In the genomic region with DNA sequence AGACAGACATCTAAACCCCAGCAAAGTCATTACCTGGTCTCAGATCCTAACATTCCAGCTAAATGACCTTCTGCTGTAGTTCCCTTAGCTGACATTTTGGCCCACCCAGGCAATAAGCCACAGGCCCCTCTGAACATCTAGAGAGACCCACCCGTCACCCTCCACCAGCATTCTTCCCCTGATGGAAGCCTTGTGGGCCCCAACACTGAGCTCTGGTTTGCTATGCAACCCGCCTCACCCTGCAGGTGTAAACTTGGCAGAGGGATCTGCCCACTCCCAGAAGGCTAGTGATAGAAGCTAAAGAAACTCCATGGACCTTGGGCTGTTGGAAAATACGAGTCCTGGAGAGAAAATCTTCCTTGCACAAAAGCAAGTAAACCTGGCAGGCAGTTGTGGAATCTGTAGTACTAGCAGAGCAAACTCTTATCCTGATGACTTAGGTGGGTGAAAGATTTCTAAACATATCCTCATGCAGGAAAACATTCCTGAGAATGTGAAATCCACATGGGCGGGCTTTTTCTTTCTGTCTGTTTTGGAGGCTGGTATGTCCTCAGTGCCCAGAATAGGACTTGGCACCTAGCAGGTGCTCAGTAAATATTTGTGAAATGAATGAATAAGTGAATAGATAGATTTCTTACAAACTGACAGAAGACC, we compare ENCODE assay signal across 13 cellular contexts. TPM values are rescaled to one million over a fixed set of nuclear protein-coding genes. Genes with fewer than 3 reads are reported as not detected.
DNase-seq lines count a peak whose midpoint lies in the region; ATAC-seq and TF ChIP-seq lines count a peak whose summit lies in the region.
"Had no signal": no experiment of that assay in that cellular context is flagged by ENCODE, and none has a peak within 500 bp of the region (broad histone marks: within the 10 kb centered on the region; RNA-seq: fewer than 3 reads in every experiment).

No MANE protein-coding gene starts in this region.

- H3K36me3 ChIP-seq in upper lobe of right lung: no peaks in the 10 kb centered on the region
- H3K36me3 ChIP-seq: BLaER1 treated with 17β-estradiol and CSF1 and Interleukin-3, amounts not matched to agents 10 nM and 100 nM; HAP-1 had no signal

- H3K4me3 Mint-ChIP-seq in chondrocyte (ENCODE audit: unreplicated experiment) (no peak overlapping the region), nephron progenitor cell (no peak overlapping the region)
- H3K4me3 Mint-ChIP-seq: B cell; CD4-positive, CD25-positive, alpha-beta regulatory T cell; CD8-positive, alpha-beta memory T cell had no signal

- no peak overlapping the region for H3K4me3 ChIP-seq in upper lobe of right lung
- H3K4me3 ChIP-seq: BLaER1 treated with 17β-estradiol and CSF1 and Interleukin-3, amounts not matched to agents 10 nM and 100 nM; GM23248; HAP-1 had no signal

- H3K4me1 Mint-ChIP-seq in chondrocyte (ENCODE audit: low read depth) (peaks cover 6% of the 10 kb centered on the region), nephron progenitor cell (peaks cover 2% of the 10 kb centered on the region)
- H3K4me1 Mint-ChIP-seq: B cell; CD4-positive, CD25-positive, alpha-beta regulatory T cell; CD8-positive, alpha-beta memory T cell had no signal

- ATAC-seq in upper lobe of right lung: peak; percentile 51

- TF ChIP-seq CTCF in C4-2B (conservative IDR thresholded peaks at IDR 0.05) (no peak), chondrocyte (IDR thresholded peaks at IDR 0.05) (no peak), nephron progenitor cell (IDR thresholded peaks at IDR 0.05) (no peak), upper lobe of right lung (IDR thresholded peaks at IDR 0.05) (no peak)

- H3K27me3 Mint-ChIP-seq in chondrocyte (ENCODE audit: low read depth) (peaks cover 23% of the 10 kb centered on the region), nephron progenitor cell (ENCODE audit: low read depth, poor library complexity) (peaks cover 8% of the 10 kb centered on the region)

- H3K27ac ChIP-seq in C4-2B: peak overlapping the region; percentile 53; the same call in 1 of the 2 replicates
- no peak overlapping the region for H3K27ac ChIP-seq in upper lobe of right lung
- H3K27ac ChIP-seq: BLaER1 treated with 17β-estradiol and CSF1 and Interleukin-3, amounts not matched to agents 10 nM and 100 nM; GM23248 had no signal

- no peaks in the 10 kb centered on the region for H3K4me1 ChIP-seq in upper lobe of right lung
- H3K4me1 ChIP-seq: HAP-1 had no signal

- H3K36me3 Mint-ChIP-seq in chondrocyte (ENCODE audit: low read depth): no peaks in the 10 kb centered on the region
- peaks cover 8% of the 10 kb centered on the region for H3K36me3 Mint-ChIP-seq in nephron progenitor cell (ENCODE audit: low read depth)
- H3K36me3 Mint-ChIP-seq: CD4-positive, CD25-positive, alpha-beta regulatory T cell; CD8-positive, alpha-beta memory T cell had no signal

- no peaks in the 10 kb centered on the region for H3K9me3 ChIP-seq in upper lobe of right lung
- H3K9me3 ChIP-seq: HAP-1 had no signal

- H3K27me3 ChIP-seq in upper lobe of right lung: no peaks in the 10 kb centered on the region
- H3K27me3 ChIP-seq: BLaER1 treated with 17β-estradiol and CSF1 and Interleukin-3, amounts not matched to agents 10 nM and 100 nM had no signal

- DNase-seq in chondrocyte (ENCODE audit: low spot score): peak; percentile 18
- no peak for DNase-seq in nephron progenitor cell
- DNase-seq in upper lobe of right lung: no peak
- no peak for DNase-seq in putamen (ENCODE audit: low spot score)
- no peak for DNase-seq in NCI-H1436 treated with DMSO at 0.1 percent for 48 hours (lab: John Stamatoyannopoulos, UW)
- DNase-seq: CD4-positive, CD25-positive, alpha-beta regulatory T cell; CD8-positive, alpha-beta memory T cell; COR-L47; GM23248 had no signal

- intact Hi-C loops in upper lobe of right lung (cut with DNase I): no loop called here

- H3K9me3 Mint-ChIP-seq in chondrocyte (ENCODE audit: low read depth): no peaks in the 10 kb centered on the region
- peaks cover 26% of the 10 kb centered on the region for H3K9me3 Mint-ChIP-seq in nephron progenitor cell

- no peak overlapping the region for H3K27ac Mint-ChIP-seq in chondrocyte (ENCODE audit: unreplicated experiment)
- peak overlapping the region; percentile 31 for H3K27ac Mint-ChIP-seq in nephron progenitor cell
- H3K27ac Mint-ChIP-seq: B cell; CD4-positive, CD25-positive, alpha-beta regulatory T cell; CD8-positive, alpha-beta memory T cell had no signal

RNA-seq across cellular contexts. Expression of a gene that starts 53.5 kb away (rescaled TPM):
- 11.0 to 24.0 TPM (median 21.9 TPM) in 3 replicates for total RNA-seq in chondrocyte
- total RNA-seq in upper lobe of right lung: 62.9 TPM
